ENCODE assay signal across 24 cellular contexts in the genomic region with DNA sequence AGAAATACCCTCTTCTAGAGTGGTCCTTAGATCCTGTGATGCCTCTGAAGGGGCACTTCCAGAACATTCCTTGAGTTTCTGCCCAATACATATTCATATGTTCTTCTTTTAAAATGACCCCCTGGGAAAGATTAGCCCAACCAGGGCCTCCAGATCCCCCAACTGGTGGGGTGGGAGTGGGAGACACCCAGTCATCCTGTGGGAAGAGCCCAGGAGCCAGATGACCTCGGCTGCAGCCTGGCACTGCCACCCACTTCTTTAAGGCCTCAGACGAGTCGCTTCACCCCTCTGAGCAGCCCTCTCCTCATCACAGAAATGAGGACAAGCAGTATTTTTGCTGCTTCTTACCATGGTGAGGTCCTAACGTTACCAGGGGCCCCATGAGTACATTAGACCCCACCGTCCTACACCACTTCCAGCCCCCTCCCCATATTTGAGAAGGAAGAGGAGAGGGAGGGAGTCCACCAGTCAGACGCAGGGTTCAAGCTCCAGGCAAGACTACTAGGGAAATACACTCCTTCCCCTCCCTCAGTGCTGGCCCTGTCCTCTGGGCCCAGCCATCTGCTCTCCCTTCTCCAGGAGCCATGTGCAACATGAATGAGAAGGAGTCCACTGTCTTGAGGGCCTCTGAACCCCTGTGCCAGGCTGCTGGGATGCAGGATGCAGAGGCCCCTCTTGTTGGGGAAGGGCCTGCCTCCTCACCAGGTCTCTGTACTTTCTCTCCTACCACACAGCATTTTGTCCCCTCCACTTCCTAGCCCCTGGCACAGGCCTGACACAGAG. TPM values are rescaled to one million over a fixed set of nuclear protein-coding genes. Genes with fewer than 3 reads are reported as not detected.
"Had no signal": no experiment of that assay in that cellular context is flagged by ENCODE, and none has a peak within 500 bp of the region (broad histone marks: within the 10 kb centered on the region; RNA-seq: fewer than 3 reads in every experiment).

No MANE protein-coding gene starts in this region.

- H3K9me3 ChIP-seq: heart right ventricle, sigmoid colon had no signal

- DNase-seq: activated CD4-positive, alpha-beta T cell treated with anti-CD3 and anti-CD28 coated beads, Interleukin-2, amount 50 U/mL, for 1 hour; activated CD4-positive, CD25-positive, alpha-beta regulatory T cell treated with anti-CD3 and anti-CD28 coated beads, Interleukin-2, amount 50 U/mL, for 72 hours; activated effector memory CD4-positive, alpha-beta T cell treated with anti-CD3 and anti-CD28 coated beads, Interleukin-2, amount 50 U/mL, for 16 hours; activated naive CD4-positive, alpha-beta T cell treated with anti-CD3 and anti-CD28 coated beads, Interleukin-2, amount 10 ng/mL, durations not matched to agents 7 days and 5 days; activated naive CD8-positive, alpha-beta T cell treated with anti-CD3 and anti-CD28 coated beads, Interleukin-2, amount 50 U/mL, for 24 hours; activated T-cell treated with anti-CD3 and anti-CD28 coated beads, Interleukin-2, amount 50 U/mL, for 72 hours; cerebellar nuclear complex; cortex of kidney; heart right ventricle; left ventricle myocardium superior; mammary epithelial cell; nucleus accumbens; sigmoid colon; stimulated activated CD4-positive, alpha-beta T cell treated with anti-CD3 and anti-CD28 coated beads, Interleukin-4, amount 100 ng/mL, for 1 hour; stimulated activated naive CD8-positive, alpha-beta T cell treated with anti-CD3 and anti-CD28 coated beads, Interleukin-15, Interleukin-2, amounts not matched to agents 100 U/mL and 50 U/mL, for 24 hours; T-cell; WERI-Rb-1 had no signal

- H3K36me3 ChIP-seq: heart right ventricle, sigmoid colon, WERI-Rb-1 had no signal

- ATAC-seq: activated naive CD8-positive, alpha-beta T cell treated with anti-CD3 and anti-CD28 coated beads, Interleukin-2, amount 50 U/mL, for 24 hours; activated T-cell treated with anti-CD3 and anti-CD28 coated beads, Interleukin-2, amount 50 U/mL, for 72 hours; heart right ventricle; left ventricle myocardium superior; stimulated activated naive CD8-positive, alpha-beta T cell treated with anti-CD3 and anti-CD28 coated beads, Interleukin-15, Interleukin-2, amounts not matched to agents 100 U/mL and 50 U/mL, for 24 hours; T-cell had no signal

- H3K4me1 ChIP-seq: sigmoid colon had no signal

- H3K27ac ChIP-seq: heart right ventricle, sigmoid colon, WERI-Rb-1 had no signal

- H3K4me3 ChIP-seq: heart right ventricle, sigmoid colon, smooth muscle cell had no signal

RNA-seq across cellular contexts. Expression of gene MPO, which starts 11.8 kb away (rescaled TPM):
- total RNA-seq: epithelial cell of proximal tubule, fibroblast of villous mesenchyme, mammary epithelial cell, renal cortical epithelial cell, smooth muscle cell had no signal
- polyA plus RNA-seq: mammary epithelial cell had no signal

RNA-seq across cellular contexts. Expression of gene LPO, which starts 30.6 kb away (rescaled TPM):
- total RNA-seq: epithelial cell of proximal tubule, fibroblast of villous mesenchyme, heart right ventricle, left ventricle myocardium superior, mammary epithelial cell, myocyte, renal cortical epithelial cell, sigmoid colon, subcutaneous adipose tissue, T-cell, ureter had no signal
- polyA plus RNA-seq: heart right ventricle, mammary epithelial cell, sigmoid colon had no signal

RNA-seq across cellular contexts. Expression of gene TSPOAP1, which starts 59.6 kb away (rescaled TPM):
- polyA plus RNA-seq: mammary epithelial cell had no signal
